ENCODE assay signal across 8 cellular contexts in genomic region chr5:10635257-10635860, GRCh38.
A peak's percentile ranks its signal among the peaks of the same experiment; 100 is the strongest.
DNase-seq lines count a peak whose midpoint lies in the region; ATAC-seq and TF ChIP-seq lines count a peak whose summit lies in the region.

No MANE protein-coding gene starts in this region.

- DNase-seq in ACHN (peak; percentile 76), activated B cell treated with CpG ODN at 0.5 μM for 24 hours (peak; percentile 57), epithelial cell of esophagus (ENCODE audit: low read depth) (peak; percentile 83), OCI-M2 (lab: John Stamatoyannopoulos, UW; ENCODE audit: unreplicated experiment) (no peak), midbrain (lab: John Stamatoyannopoulos, UW) (no peak)
- peak; percentile 29 for DNase-seq in stimulated activated CD8-positive, alpha-beta memory T cell treated with anti-CD3 and anti-CD28 coated beads, Interleukin-12 subunit alpha, Interleukin-12 subunit beta, amount 100 ng/mL, for 4 hours (ENCODE audit: low read depth)

- H3K27me3 Mint-ChIP-seq in activated B cell treated with CpG ODN at 0.5 μM for 24 hours, result no peaks in the 10 kb centered on the region

- peaks cover 9% of the 10 kb centered on the region for H3K9me3 Mint-ChIP-seq in activated B cell treated with CpG ODN at 0.5 μM for 24 hours

- no peak overlapping the region for H3K4me3 ChIP-seq in epithelial cell of esophagus (ENCODE audit: low read length)

- intact Hi-C loops in activated B cell treated with CpG ODN at 0.5 μM for 24 hours (cut with micrococcal nuclease), result loop anchor here (1.0 to 10.0 kb wide), 5 partner anchors 23 to 126 kb away; partner anchors contain the start of gene DAP

- in situ Hi-C loops in ACHN (cut with HindIII; ENCODE audit: low pct_ligation_motif_present, low pct_unique_long_range_greater_than_20kb, low sequenced_read_pairs), result no loop called here

- H3K36me3 Mint-ChIP-seq in activated B cell treated with CpG ODN at 0.5 μM for 24 hours (ENCODE audit: low read depth), result peaks cover 42% of the 10 kb centered on the region

- peak overlapping the region; percentile 99 for H3K27ac Mint-ChIP-seq in activated B cell treated with CpG ODN at 0.5 μM for 24 hours

- TF ChIP-seq CTCF in activated B cell treated with CpG ODN at 0.5 μM for 24 hours (IDR thresholded peaks at IDR 0.05), result no peak
- no peak for TF ChIP-seq CTCF in epithelial cell of esophagus (IDR thresholded peaks at IDR 0.05; ENCODE audit: insufficient read depth, low read depth, low read length, missing control alignments)

- H3K4me3 Mint-ChIP-seq in activated B cell treated with CpG ODN at 0.5 μM for 24 hours, result peak overlapping the region; percentile 82

- POLR2A ChIA-PET in activated B cell treated with CpG ODN at 0.5 μM for 24 hours (lab: Charles Lee), result interaction anchor here (0.6 to 6.4 kb wide), 18 partner anchors 8 to 386 kb away, joined by 3 to 158 read pairs (median 6); partner anchors contain the start of genes ANKRD33B, ATPSCKMT, CCT5 and DAP

- ATAC-seq in GM19397 (IDR thresholded peaks at IDR 0.05; ENCODE audit: unreplicated experiment) (peak; percentile 61), HG03378 (IDR thresholded peaks at IDR 0.05; ENCODE audit: unreplicated experiment) (peak; percentile 75), activated B cell treated with CpG ODN at 0.5 μM for 24 hours (ENCODE audit: low read depth) (peak; percentile 64)

- CTCF ChIA-PET in activated B cell treated with CpG ODN at 0.5 μM for 24 hours (lab: Charles Lee), result interaction anchor here (0.6 to 1.9 kb wide), 6 partner anchors 9 to 183 kb away, joined by 3 to 7 read pairs (median 4); partner anchors contain the start of gene DAP

- H3K4me1 Mint-ChIP-seq in activated B cell treated with CpG ODN at 0.5 μM for 24 hours, result peaks cover 81% of the 10 kb centered on the region

Comparison
In these comparisons a context has a peak if more than half of its experiments do, and no peak if none do; other contexts are left out.
1. DNase-seq: peak in ACHN (single experiment), activated B cell treated with CpG ODN at 0.5 μM for 24 hours (single experiment), epithelial cell of esophagus (single experiment) and stimulated activated CD8-positive, alpha-beta memory T cell treated with anti-CD3 and anti-CD28 coated beads, Interleukin-12 subunit alpha, Interleukin-12 subunit beta, amount 100 ng/mL, for 4 hours (single experiment); none in OCI-M2 (single experiment) and midbrain (single experiment).
2. Peak in every context shown above with its lines, with median percentiles within 50 percentile points of each other: ATAC-seq.